14 cellular contexts compared by ENCODE assay signal in the genomic region with DNA sequence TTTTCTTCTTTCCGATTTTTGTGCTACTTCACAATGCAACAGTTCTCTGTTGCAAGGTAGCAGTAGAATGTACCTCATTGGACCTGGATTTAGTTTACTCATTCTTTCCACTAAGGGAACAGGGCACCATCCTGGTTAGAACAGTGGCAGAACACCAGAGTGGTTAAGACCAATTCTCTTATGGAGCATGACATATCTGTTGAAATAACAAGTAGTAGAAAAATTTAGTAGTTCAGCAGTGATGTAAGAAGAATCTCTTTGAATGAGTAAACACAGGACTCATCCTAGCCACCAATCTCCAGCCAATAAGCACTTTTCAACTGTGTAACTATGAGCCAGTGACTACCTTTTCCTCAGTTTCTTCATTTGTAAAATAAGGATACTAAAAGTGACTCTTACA. TPM values are rescaled to one million over a fixed set of nuclear protein-coding genes. Genes with fewer than 3 reads are reported as not detected.
DNase-seq lines count a peak whose midpoint lies in the region; ATAC-seq, FAIRE-seq and TF ChIP-seq lines count a peak whose summit lies in the region.
"Had no signal": no experiment of that assay in that cellular context is flagged by ENCODE, and none has a peak within 500 bp of the region (broad histone marks: within the 10 kb centered on the region; RNA-seq: fewer than 3 reads in every experiment).

No MANE protein-coding gene starts in this region.

- no peak overlapping the region for H3K9ac ChIP-seq in adipocyte (ENCODE audit: low read length)

- H3K27me3 Mint-ChIP-seq in T-helper 2 cell treated with Interferon-gamma antibody and Interleukin-4, amounts not matched to agents 5 μg/mL and 100 μg/mL, for 36 hours (ENCODE audit: low read depth), result peaks cover 5% of the 10 kb centered on the region
- H3K27me3 Mint-ChIP-seq: CD4-positive, alpha-beta T cell had no signal

- TF ChIP-seq CTCF in foreskin fibroblast (IDR thresholded peaks at IDR 0.05; ENCODE audit: low read depth, low read length) (no peak), psoas muscle (IDR thresholded peaks at IDR 0.05) (no peak)

- H3K27me3 ChIP-seq in adipocyte (replicated peaks; ENCODE audit: control insufficient read depth, insufficient read depth, low read length), result no peaks in the 10 kb centered on the region
- peaks cover 0 to 4% (median 0%) of the 10 kb centered on the region in 3 donors for H3K27me3 ChIP-seq in psoas muscle (ENCODE audit: insufficient read depth in 3 of 3, low read length in 2 of 3)

- H3K4me1 ChIP-seq in adipocyte (ENCODE audit: control insufficient read depth, insufficient read depth, low read length), result peaks cover 29% of the 10 kb centered on the region
- H3K4me1 ChIP-seq in psoas muscle, result no peaks in the 10 kb centered on the region

- H3K36me3 Mint-ChIP-seq in T-helper 2 cell treated with Interferon-gamma antibody and Interleukin-4, amounts not matched to agents 5 μg/mL and 100 μg/mL, for 36 hours (ENCODE audit: low read depth), result no peaks in the 10 kb centered on the region
- H3K36me3 Mint-ChIP-seq: brain had no signal

- intact Hi-C loops in psoas muscle (cut with DNase I), result no loop called here

- H3K4me3 Mint-ChIP-seq in T-helper 2 cell treated with Interferon-gamma antibody and Interleukin-4, amounts not matched to agents 5 μg/mL and 100 μg/mL, for 36 hours, result no peak overlapping the region
- H3K4me3 Mint-ChIP-seq: brain; CD4-positive, alpha-beta T cell had no signal

- H3K36me3 ChIP-seq in adipocyte (ENCODE audit: control insufficient read depth, insufficient read depth, low read length, severe bottlenecking), result no peaks in the 10 kb centered on the region
- H3K36me3 ChIP-seq in psoas muscle (ENCODE audit: insufficient read depth in 1 of 2, low read depth in 1 of 2), result no peaks in the 10 kb centered on the region

- no peak overlapping the region for H3K27ac Mint-ChIP-seq in T-helper 2 cell treated with Interferon-gamma antibody and Interleukin-4, amounts not matched to agents 5 μg/mL and 100 μg/mL, for 36 hours
- H3K27ac Mint-ChIP-seq: CD4-positive, alpha-beta T cell had no signal

- FAIRE-seq in GM19239 (lab: Jason Lieb, UNC), result peak; percentile 39

- no peak overlapping the region for H3K27ac ChIP-seq in psoas muscle

- peak; percentile 9 for DNase-seq in AG08396 (ENCODE audit: low spot score)
- no peak for DNase-seq in GM19239 (ENCODE audit: insufficient read length, low spot score)
- DNase-seq in adipocyte (ENCODE audit: low read depth), result peak; percentile 36
- peak; percentile 64 to 75 for DNase-seq in foreskin fibroblast
- no peak for DNase-seq in psoas muscle
- no peak for DNase-seq in islet precursor cell
- DNase-seq in T-helper 2 cell treated with Interferon-gamma antibody and Interleukin-4, amounts not matched to agents 5 μg/mL and 100 μg/mL, for 36 hours (ENCODE audit: low spot score), result no peak
- DNase-seq in NCI-H1105 (lab: John Stamatoyannopoulos, UW), result no peak
- DNase-seq: CD4-positive, alpha-beta T cell; Karpas-422; NCI-H2171; stimulated activated CD4-positive, alpha-beta T cell treated with anti-CD3 and anti-CD28 coated beads, Interleukin-2, amount 100 ng/mL, for 48 hours had no signal

- peaks cover 12% of the 10 kb centered on the region for H3K4me1 Mint-ChIP-seq in T-helper 2 cell treated with Interferon-gamma antibody and Interleukin-4, amounts not matched to agents 5 μg/mL and 100 μg/mL, for 36 hours (ENCODE audit: low read depth)
- H3K4me1 Mint-ChIP-seq: brain had no signal

- 90 to 95% (median 94%) methylated on average over 1 of the region's 1 CpG for WGBS in psoas muscle, 3 donors

- ATAC-seq in psoas muscle, result no peak

- H3K9me3 ChIP-seq in adipocyte (ENCODE audit: control insufficient read depth, low read length) (peaks cover 6% of the 10 kb centered on the region), psoas muscle (no peaks in the 10 kb centered on the region)

- no peaks in the 10 kb centered on the region for H3K9me3 Mint-ChIP-seq in T-helper 2 cell treated with Interferon-gamma antibody and Interleukin-4, amounts not matched to agents 5 μg/mL and 100 μg/mL, for 36 hours
- H3K9me3 Mint-ChIP-seq: brain; CD4-positive, alpha-beta T cell had no signal

- H3K4me3 ChIP-seq in adipocyte (ENCODE audit: low read length) (no peak overlapping the region), foreskin fibroblast (ENCODE audit: low read depth in 1 of 2, low read length in 2 of 2) (no peak overlapping the region), psoas muscle (no peak overlapping the region)

RNA-seq across cellular contexts. Expression of a gene that starts 2.4 kb away (rescaled TPM):
- total RNA-seq in psoas muscle, result not detected
- under 1 TPM in 2 of 3 donors, not detected in 1; 0.01 to 0.05 TPM for polyA plus RNA-seq in psoas muscle
- total RNA-seq: CD4-positive, alpha-beta T cell had no signal

RNA-seq across cellular contexts. Expression of a gene that starts 30.8 kb away (rescaled TPM):
- 1 to 10 TPM in 3 of 4 donors, under 1 TPM in 1; 0.90 to 1.4 (median 1.0) TPM for total RNA-seq in psoas muscle
- under 1 TPM; 0.23 to 0.92 (median 0.51) TPM for polyA plus RNA-seq in psoas muscle

RNA-seq across cellular contexts. Expression of a gene that starts 46.7 kb away (rescaled TPM):
- not detected for total RNA-seq in psoas muscle
- not detected for polyA plus RNA-seq in psoas muscle
- total RNA-seq: CD4-positive, alpha-beta T cell; mononuclear cell had no signal

Comparison
In these comparisons a context has a peak if more than half of its experiments do, and no peak if none do; other contexts are left out.
1. DNase-seq: peak in AG08396 (single experiment), adipocyte (single experiment) and foreskin fibroblast (2 of 2); none in GM19239 (single experiment), psoas muscle (0 of 2), islet precursor cell (single experiment), T-helper 2 cell treated with Interferon-gamma antibody and Interleukin-4, amounts not matched to agents 5 μg/mL and 100 μg/mL, for 36 hours (single experiment) and NCI-H1105 (single experiment).